ENCODE assay signal across 8 cellular contexts in genomic region chr19:7904074-7905020, GRCh38. TPM values are rescaled to one million over a fixed set of nuclear protein-coding genes. Genes with fewer than 3 reads are reported as not detected.
A peak's percentile ranks its signal among the peaks of the same experiment; 100 is the strongest.
DNase-seq lines count a peak whose midpoint lies in the region; ATAC-seq and TF ChIP-seq lines count a peak whose summit lies in the region.

No MANE protein-coding gene starts in this region.

- DNase-seq in GM06990 (ENCODE audit: extremely low read depth, insufficient read length) (peak; percentile 69), glutamatergic neuron (peak; percentile 55), psoas muscle (peak; percentile 70 to 83), G401 (ENCODE audit: low spot score) (no peak), NCI-H524 treated with DMSO at 0.1 percent for 48 hours (lab: John Stamatoyannopoulos, UW) (no peak)
- peak; percentile 61 for DNase-seq in activated T-helper 2 cell treated with anti-CD3 and anti-CD28 coated beads, Interferon-gamma antibody, Interleukin-2, Interleukin-4, amounts not matched to agents 10 μg/mL and 5 μg/mL and 100 μg/mL, durations not matched to agents 14 hours and 24 hours and 36 hours (ENCODE audit: low spot score)

- ATAC-seq in GM21381 (IDR thresholded peaks at IDR 0.05; ENCODE audit: unreplicated experiment) = peak; percentile 33
- peak; percentile 39 to 65 (median 54) for ATAC-seq in psoas muscle

- WGBS in HUES64 = 12% methylated on average over 65 of the region's 68 CpGs
- 11 to 19% (median 19%) methylated on average over 31 to 65 of the region's 68 CpGs for WGBS in psoas muscle, 3 donors

- peak overlapping the region; percentile 74 for H3K9ac ChIP-seq in HUES64 (ENCODE audit: low read depth, low read length)

- peak overlapping the region; percentile 91 for H3K27ac Mint-ChIP-seq in activated T-helper 2 cell treated with anti-CD3 and anti-CD28 coated beads, Interferon-gamma antibody, Interleukin-2, Interleukin-4, amounts not matched to agents 10 μg/mL and 5 μg/mL and 100 μg/mL, durations not matched to agents 14 hours and 24 hours and 36 hours
- peak overlapping the region; percentile 12 for H3K27ac Mint-ChIP-seq in glutamatergic neuron (ENCODE audit: unreplicated experiment)

- in situ Hi-C loops in G401 (cut with HindIII; ENCODE audit: low sequenced_read_pairs) = no loop called here

- H3K4me1 Mint-ChIP-seq in activated T-helper 2 cell treated with anti-CD3 and anti-CD28 coated beads, Interferon-gamma antibody, Interleukin-2, Interleukin-4, amounts not matched to agents 10 μg/mL and 5 μg/mL and 100 μg/mL, durations not matched to agents 14 hours and 24 hours and 36 hours (ENCODE audit: low read depth) = peaks cover 22% of the 10 kb centered on the region
- H3K4me1 Mint-ChIP-seq in glutamatergic neuron (ENCODE audit: low read depth, unreplicated experiment) = peaks cover 10% of the 10 kb centered on the region

- H3K27ac ChIP-seq in HUES64 (ENCODE audit: low read depth, low read length) (peak overlapping the region; percentile 87; the same call in 1 of the 2 replicates), psoas muscle (peak overlapping the region; percentile 91)

- intact Hi-C loops in activated T-helper 2 cell treated with anti-CD3 and anti-CD28 coated beads, Interferon-gamma antibody, Interleukin-2, Interleukin-4, amounts not matched to agents 10 μg/mL and 5 μg/mL and 100 μg/mL, durations not matched to agents 14 hours and 24 hours and 36 hours (cut with micrococcal nuclease) = no loop called here
- intact Hi-C loops in psoas muscle (cut with DNase I) = loop anchor here in 1 of 2 donors (5.0 kb wide), 1 partner anchor 928 kb away; the partner anchor contains the start of genes MBD3L1 and ZNF558

- H3K36me3 ChIP-seq in GM06990 (ENCODE audit: control insufficient read depth, insufficient read depth, low read length) (peaks cover 3% of the 10 kb centered on the region), HUES64 (ENCODE audit: insufficient read depth, low read length) (peaks cover 6% of the 10 kb centered on the region; the same call in 1 of the 2 replicates), psoas muscle (ENCODE audit: insufficient read depth in 1 of 2, low read depth in 1 of 2) (peaks cover 0 to 16% of the 10 kb centered on the region in 2 donors)

- no peaks in the 10 kb centered on the region for H3K27me3 Mint-ChIP-seq in activated T-helper 2 cell treated with anti-CD3 and anti-CD28 coated beads, Interferon-gamma antibody, Interleukin-2, Interleukin-4, amounts not matched to agents 10 μg/mL and 5 μg/mL and 100 μg/mL, durations not matched to agents 14 hours and 24 hours and 36 hours (ENCODE audit: low read depth)
- peaks cover 12% of the 10 kb centered on the region for H3K27me3 Mint-ChIP-seq in glutamatergic neuron (ENCODE audit: unreplicated experiment)

- H3K27me3 ChIP-seq in GM06990 (replicated peaks; ENCODE audit: control insufficient read depth, insufficient read depth, low read length) (no peaks in the 10 kb centered on the region), HUES64 (ENCODE audit: insufficient read depth, low read length) (no peaks in the 10 kb centered on the region), psoas muscle (ENCODE audit: insufficient read depth in 3 of 3, low read length in 2 of 3) (no peaks in the 10 kb centered on the region)

- peaks cover 15% of the 10 kb centered on the region for H3K36me3 Mint-ChIP-seq in activated T-helper 2 cell treated with anti-CD3 and anti-CD28 coated beads, Interferon-gamma antibody, Interleukin-2, Interleukin-4, amounts not matched to agents 10 μg/mL and 5 μg/mL and 100 μg/mL, durations not matched to agents 14 hours and 24 hours and 36 hours (ENCODE audit: low read depth)
- H3K36me3 Mint-ChIP-seq in glutamatergic neuron (ENCODE audit: unreplicated experiment) = no peaks in the 10 kb centered on the region

- H3K9me3 ChIP-seq in HUES64 (ENCODE audit: insufficient read depth, low read depth, low read length) = no peaks in the 10 kb centered on the region
- H3K9me3 ChIP-seq in psoas muscle = no peaks in the 10 kb centered on the region

- H3K4me3 ChIP-seq in GM06990 (replicated peaks; ENCODE audit: low read depth, low read length) = peak overlapping the region; percentile 88
- peak overlapping the region; percentile 92 for H3K4me3 ChIP-seq in HUES64 (ENCODE audit: low read length)
- peak overlapping the region; percentile 86 for H3K4me3 ChIP-seq in psoas muscle

- peaks cover 4% of the 10 kb centered on the region; the same call in 1 of the 2 replicates for H3K4me1 ChIP-seq in HUES64 (ENCODE audit: insufficient read depth, low read length)
- peaks cover 27% of the 10 kb centered on the region for H3K4me1 ChIP-seq in psoas muscle

- H3K4me3 Mint-ChIP-seq in activated T-helper 2 cell treated with anti-CD3 and anti-CD28 coated beads, Interferon-gamma antibody, Interleukin-2, Interleukin-4, amounts not matched to agents 10 μg/mL and 5 μg/mL and 100 μg/mL, durations not matched to agents 14 hours and 24 hours and 36 hours (ENCODE audit: low read depth) = peak overlapping the region; percentile 87
- H3K4me3 Mint-ChIP-seq in glutamatergic neuron (ENCODE audit: unreplicated experiment) = peak overlapping the region; percentile 86

- TF ChIP-seq CTCF in GM06990 (IDR thresholded peaks at IDR 0.05; ENCODE audit: insufficient read depth, low read length, poor library complexity, severe bottlenecking) (no peak), glutamatergic neuron (IDR thresholded peaks at IDR 0.05; ENCODE audit: partially characterized antibody, unreplicated experiment) (no peak), psoas muscle (IDR thresholded peaks at IDR 0.05) (no peak)

- H3K9me3 Mint-ChIP-seq in activated T-helper 2 cell treated with anti-CD3 and anti-CD28 coated beads, Interferon-gamma antibody, Interleukin-2, Interleukin-4, amounts not matched to agents 10 μg/mL and 5 μg/mL and 100 μg/mL, durations not matched to agents 14 hours and 24 hours and 36 hours = no peaks in the 10 kb centered on the region
- peaks cover 12% of the 10 kb centered on the region for H3K9me3 Mint-ChIP-seq in glutamatergic neuron (ENCODE audit: unreplicated experiment)

RNA-seq across cellular contexts. Expression of gene MAP2K7, which starts 0.7 kb away (rescaled TPM):
- polyA plus RNA-seq in HUES64 (2013, experiment 1 of 2) = 29.0 TPM
- 24.5 TPM for polyA plus RNA-seq in HUES64 (2013, experiment 2 of 2)
- total RNA-seq in activated T-helper 2 cell treated with anti-CD3 and anti-CD28 coated beads, Interferon-gamma antibody, Interleukin-2, Interleukin-4, amounts not matched to agents 10 μg/mL and 5 μg/mL and 100 μg/mL, durations not matched to agents 14 hours and 24 hours and 36 hours = 43.0 and 44.6 TPM in 2 replicates
- 44.2 TPM for total RNA-seq in glutamatergic neuron (ENCODE audit: unreplicated experiment)
- total RNA-seq in psoas muscle = 10 to 100 TPM; 42.7 to 72.5 (median 55.5) TPM
- polyA plus RNA-seq in psoas muscle = 10 to 100 TPM; 35.4 to 43.9 (median 40.0) TPM
- total RNA-seq in G401 (2014; rRNA removed; shearing (Covaris generic)) = 14.2 and 16.2 TPM in 2 replicates

RNA-seq across cellular contexts. Expression of gene TGFBR3L, which starts 10.3 kb away (rescaled TPM):
- 0.40 TPM for polyA plus RNA-seq in HUES64 (2013, experiment 1 of 2)
- 1.5 TPM for polyA plus RNA-seq in HUES64 (2013, experiment 2 of 2)
- total RNA-seq in activated T-helper 2 cell treated with anti-CD3 and anti-CD28 coated beads, Interferon-gamma antibody, Interleukin-2, Interleukin-4, amounts not matched to agents 10 μg/mL and 5 μg/mL and 100 μg/mL, durations not matched to agents 14 hours and 24 hours and 36 hours = 6.3 TPM in 2 replicates
- 0.69 TPM for total RNA-seq in glutamatergic neuron (ENCODE audit: unreplicated experiment)
- 10 to 100 TPM in 1 of 4 donors, 1 to 10 TPM in 3; 4.5 to 13.0 (median 7.5) TPM for total RNA-seq in psoas muscle
- 1 to 10 TPM; 1.2 to 1.5 (median 1.3) TPM for polyA plus RNA-seq in psoas muscle
- not detected in 2 replicates for total RNA-seq in G401 (2014; rRNA removed; shearing (Covaris generic))

RNA-seq across cellular contexts. Expression of gene SNAPC2, which starts 15.8 kb away (rescaled TPM):
- 16.9 TPM for polyA plus RNA-seq in HUES64 (2013, experiment 1 of 2)
- 22.9 TPM for polyA plus RNA-seq in HUES64 (2013, experiment 2 of 2)
- total RNA-seq in activated T-helper 2 cell treated with anti-CD3 and anti-CD28 coated beads, Interferon-gamma antibody, Interleukin-2, Interleukin-4, amounts not matched to agents 10 μg/mL and 5 μg/mL and 100 μg/mL, durations not matched to agents 14 hours and 24 hours and 36 hours = 18.4 and 19.5 TPM in 2 replicates
- total RNA-seq in glutamatergic neuron (ENCODE audit: unreplicated experiment) (18.6 TPM), psoas muscle (1 to 10 TPM; 4.6 to 8.7 (median 6.7) TPM)
- polyA plus RNA-seq in psoas muscle = 10 to 100 TPM in 2 of 3 donors, 1 to 10 TPM in 1; 8.4 to 16.0 (median 10.2) TPM
- total RNA-seq in G401 (2014; rRNA removed; shearing (Covaris generic)) = 35.1 and 37.8 TPM in 2 replicates

RNA-seq across cellular contexts. Expression of gene LRRC8E, which starts 16.0 kb away (rescaled TPM):
- polyA plus RNA-seq in HUES64 (2013, experiment 1 of 2) = 1.3 TPM
- 1.4 TPM for polyA plus RNA-seq in HUES64 (2013, experiment 2 of 2)
- not detected in 2 replicates for total RNA-seq in activated T-helper 2 cell treated with anti-CD3 and anti-CD28 coated beads, Interferon-gamma antibody, Interleukin-2, Interleukin-4, amounts not matched to agents 10 μg/mL and 5 μg/mL and 100 μg/mL, durations not matched to agents 14 hours and 24 hours and 36 hours
- not detected for total RNA-seq in glutamatergic neuron (ENCODE audit: unreplicated experiment)
- total RNA-seq in psoas muscle = under 1 TPM; 0.07 to 0.26 (median 0.15) TPM
- polyA plus RNA-seq in psoas muscle = under 1 TPM in 2 of 3 donors, not detected in 1; 0.03 to 0.10 TPM
- total RNA-seq in G401 (2014; rRNA removed; shearing (Covaris generic)) = 0.49 TPM in 1 of 2 replicates, not detected in the other

RNA-seq across cellular contexts. Expression of gene CTXN1, which starts 21.6 kb away (rescaled TPM):
- polyA plus RNA-seq in HUES64 (2013, experiment 1 of 2) = 64.0 TPM
- polyA plus RNA-seq in HUES64 (2013, experiment 2 of 2) = 68.7 TPM
- 0.50 and 0.53 TPM in 2 replicates for total RNA-seq in activated T-helper 2 cell treated with anti-CD3 and anti-CD28 coated beads, Interferon-gamma antibody, Interleukin-2, Interleukin-4, amounts not matched to agents 10 μg/mL and 5 μg/mL and 100 μg/mL, durations not matched to agents 14 hours and 24 hours and 36 hours
- total RNA-seq in glutamatergic neuron (ENCODE audit: unreplicated experiment) (90.6 TPM), psoas muscle (under 1 TPM in 1 of 4 donors, not detected in 3; 0.30 TPM)
- polyA plus RNA-seq in psoas muscle = under 1 TPM in 2 of 3 donors, not detected in 1; 0.04 to 0.25 TPM
- total RNA-seq in G401 (2014; rRNA removed; shearing (Covaris generic)) = 27.0 and 27.3 TPM in 2 replicates

Comparison
In these comparisons a context has a peak if more than half of its experiments do, and no peak if none do; other contexts are left out.
1. DNase-seq: peak in GM06990 (single experiment), activated T-helper 2 cell treated with anti-CD3 and anti-CD28 coated beads, Interferon-gamma antibody, Interleukin-2, Interleukin-4, amounts not matched to agents 10 μg/mL and 5 μg/mL and 100 μg/mL, durations not matched to agents 14 hours and 24 hours and 36 hours (single experiment), glutamatergic neuron (single experiment) and psoas muscle (2 of 2); none in G401 (single experiment) and NCI-H524 treated with DMSO at 0.1 percent for 48 hours (single experiment).
2. Peak in every context shown above with its lines, with median percentiles within 50 percentile points of each other: H3K4me3 ChIP-seq.